ENCODE assay signal across 28 cellular contexts in genomic region chr11:121132211-121132976, GRCh38. TPM values are rescaled to one million over a fixed set of nuclear protein-coding genes. Genes with fewer than 3 reads are reported as not detected.
A peak's percentile ranks its signal among the peaks of the same experiment; 100 is the strongest.
DNase-seq lines count a peak whose midpoint lies in the region; ATAC-seq, FAIRE-seq and TF ChIP-seq lines count a peak whose summit lies in the region.
"Had no signal": no experiment of that assay in that cellular context is flagged by ENCODE, and none has a peak within 500 bp of the region (broad histone marks: within the 10 kb centered on the region; RNA-seq: fewer than 3 reads in every experiment).

No MANE protein-coding gene starts in this region.

- H3K36me3 ChIP-seq in RWPE2 (ENCODE audit: low read depth), result no peaks in the 10 kb centered on the region
- H3K36me3 ChIP-seq: adrenal gland, spleen, transverse colon, WERI-Rb-1 had no signal

- intact Hi-C loops in left ventricle myocardium superior (cut with micrococcal nuclease), result no loop called here

- 0 out of 2 replicates have a peak, but pooled peaks have one; percentile 37 for TF ChIP-seq CTCF in HFFc6 (IDR thresholded peaks at IDR 0.05)
- TF ChIP-seq CTCF in RWPE2 (IDR thresholded peaks at IDR 0.05; ENCODE audit: poor library complexity, severe bottlenecking), result no peak

- no peak overlapping the region for H3K4me3 Mint-ChIP-seq in HFFc6
- H3K4me3 Mint-ChIP-seq: activated CD4-positive, alpha-beta memory T cell treated with anti-CD3 and anti-CD28 coated beads, Interleukin-2, amount 10 ng/mL, durations not matched to agents 7 days and 5 days; IgD-negative memory B cell; stimulated activated naive CD8-positive, alpha-beta T cell treated with anti-CD3 and anti-CD28 coated beads, Interleukin-15, amount 100 ng/mL, for 72 hours; T-helper 1 cell treated with Interleukin-12 subunit alpha and Interleukin-12 subunit beta and Interleukin-4 antibody, amounts not matched to agents 30 μg/mL and 1 μg/mL, for 36 hours had no signal

- peak; percentile 61 for FAIRE-seq in islet of Langerhans (lab: Jason Lieb, UNC)

- H3K4me1 Mint-ChIP-seq in HFFc6 (ENCODE audit: low read depth), result peaks cover 10% of the 10 kb centered on the region; the same call in 1 of the 2 replicates
- H3K4me1 Mint-ChIP-seq: activated CD4-positive, alpha-beta memory T cell treated with anti-CD3 and anti-CD28 coated beads, Interleukin-2, amount 10 ng/mL, durations not matched to agents 7 days and 5 days; stimulated activated naive CD8-positive, alpha-beta T cell treated with anti-CD3 and anti-CD28 coated beads, Interleukin-15, amount 100 ng/mL, for 72 hours had no signal

- no peaks in the 10 kb centered on the region for H3K36me3 Mint-ChIP-seq in HFFc6 (ENCODE audit: low read depth)
- H3K36me3 Mint-ChIP-seq: IgD-negative memory B cell had no signal

- DNase-seq in DMS53 (lab: John Stamatoyannopoulos, UW) (peak; percentile 81), HFFc6 (peak; percentile 21), RWPE2 (ENCODE audit: low spot score) (no peak), left ventricle myocardium superior (no peak)
- DNase-seq in activated CD4-positive, alpha-beta T cell treated with anti-CD3 and anti-CD28 coated beads for 1 hour, result no peak
- DNase-seq: activated CD4-positive, alpha-beta memory T cell treated with anti-CD3 and anti-CD28 coated beads, Interleukin-2, amount 10 ng/mL, durations not matched to agents 7 days and 5 days; activated gamma-delta T cell treated with Interleukin-2 at 50 U/mL for 16 hours; activated T-cell treated with anti-CD3 and anti-CD28 coated beads for 4 hours; adrenal gland; dorsolateral prefrontal cortex; foreskin melanocyte; hypothalamus; mammary epithelial cell; MV-4-11; NCI-H2081; NCI-H510A; occipital lobe; retina; spleen; stimulated activated CD4-positive, alpha-beta T cell treated with anti-CD3 and anti-CD28 coated beads, Interleukin-4, amount 100 ng/mL, for 24 hours; stimulated activated naive CD8-positive, alpha-beta T cell treated with anti-CD3 and anti-CD28 coated beads, Interleukin-15, amount 100 ng/mL, for 72 hours; transverse colon; WERI-Rb-1 had no signal

- no peaks in the 10 kb centered on the region for H3K27me3 ChIP-seq in RWPE2 (ENCODE audit: insufficient read depth, poor library complexity, severe bottlenecking)
- H3K27me3 ChIP-seq: adrenal gland, dorsolateral prefrontal cortex, spleen, transverse colon had no signal

- no peaks in the 10 kb centered on the region for H3K9me3 ChIP-seq in RWPE2 (ENCODE audit: severe bottlenecking)
- H3K9me3 ChIP-seq: adrenal gland, spleen, transverse colon had no signal

- peaks cover 12% of the 10 kb centered on the region; the same call in 1 of the 2 replicates for H3K9me3 Mint-ChIP-seq in HFFc6
- H3K9me3 Mint-ChIP-seq: activated CD4-positive, alpha-beta memory T cell treated with anti-CD3 and anti-CD28 coated beads, Interleukin-2, amount 10 ng/mL, durations not matched to agents 7 days and 5 days; IgD-negative memory B cell; stimulated activated naive CD8-positive, alpha-beta T cell treated with anti-CD3 and anti-CD28 coated beads, Interleukin-15, amount 100 ng/mL, for 72 hours; T-helper 1 cell treated with Interleukin-12 subunit alpha and Interleukin-12 subunit beta and Interleukin-4 antibody, amounts not matched to agents 30 μg/mL and 1 μg/mL, for 36 hours had no signal

- peak; percentile 29; the same call in 1 of the 3 replicates for ATAC-seq in RWPE2 (ENCODE audit: low read depth)
- ATAC-seq in GM18909 (IDR thresholded peaks at IDR 0.05; ENCODE audit: poor library complexity, unreplicated experiment), result no peak
- ATAC-seq in left ventricle myocardium superior, result no peak
- ATAC-seq in GM18520 (IDR thresholded peaks at IDR 0.05; ENCODE audit: unreplicated experiment), result no peak
- ATAC-seq: stimulated activated naive CD8-positive, alpha-beta T cell treated with anti-CD3 and anti-CD28 coated beads, Interleukin-15, amount 100 ng/mL, for 72 hours had no signal

- no peaks in the 10 kb centered on the region for H3K4me1 ChIP-seq in RWPE2 (ENCODE audit: insufficient read depth, poor library complexity, severe bottlenecking)
- H3K4me1 ChIP-seq: adrenal gland, spleen, transverse colon had no signal

- no peak overlapping the region for H3K4me3 ChIP-seq in RWPE2 (ENCODE audit: severe bottlenecking)
- H3K4me3 ChIP-seq: adrenal gland, dorsolateral prefrontal cortex, spleen, transverse colon had no signal

- no peak overlapping the region for H3K27ac Mint-ChIP-seq in HFFc6
- H3K27ac Mint-ChIP-seq: activated CD4-positive, alpha-beta memory T cell treated with anti-CD3 and anti-CD28 coated beads, Interleukin-2, amount 10 ng/mL, durations not matched to agents 7 days and 5 days; IgD-negative memory B cell; T-helper 1 cell treated with Interleukin-12 subunit alpha and Interleukin-12 subunit beta and Interleukin-4 antibody, amounts not matched to agents 30 μg/mL and 1 μg/mL, for 36 hours had no signal

- H3K27ac ChIP-seq in RWPE2 (ENCODE audit: poor library complexity, severe bottlenecking), result no peak overlapping the region
- H3K27ac ChIP-seq: adrenal gland, dorsolateral prefrontal cortex, spleen, transverse colon, WERI-Rb-1 had no signal

- peaks cover 18% of the 10 kb centered on the region for H3K27me3 Mint-ChIP-seq in HFFc6 (ENCODE audit: insufficient read depth)
- H3K27me3 Mint-ChIP-seq: activated CD4-positive, alpha-beta memory T cell treated with anti-CD3 and anti-CD28 coated beads, Interleukin-2, amount 10 ng/mL, durations not matched to agents 7 days and 5 days; stimulated activated naive CD8-positive, alpha-beta T cell treated with anti-CD3 and anti-CD28 coated beads, Interleukin-15, amount 100 ng/mL, for 72 hours had no signal

RNA-seq across cellular contexts. Expression of gene TECTA, which starts 31.4 kb away (rescaled TPM):
- total RNA-seq in HFFc6 (2021; fragmentation: NEBNext Ultra II Directional; extraction: Animal tissue kit (Norgen Biotek cat#: 25700)), result under 1 TPM; 0.11 to 0.40 (median 0.16) TPM
- total RNA-seq in left ventricle myocardium superior, result 0.72 TPM

Comparison
In these comparisons a context has a peak if more than half of its experiments do, and no peak if none do; other contexts are left out.
1. DNase-seq: peak in DMS53 (single experiment) and HFFc6 (single experiment); none in RWPE2 (single experiment), activated CD4-positive, alpha-beta T cell treated with anti-CD3 and anti-CD28 coated beads for 1 hour (single experiment) and left ventricle myocardium superior (single experiment).